ENCODE assay signal across 13 cellular contexts in the genomic region with DNA sequence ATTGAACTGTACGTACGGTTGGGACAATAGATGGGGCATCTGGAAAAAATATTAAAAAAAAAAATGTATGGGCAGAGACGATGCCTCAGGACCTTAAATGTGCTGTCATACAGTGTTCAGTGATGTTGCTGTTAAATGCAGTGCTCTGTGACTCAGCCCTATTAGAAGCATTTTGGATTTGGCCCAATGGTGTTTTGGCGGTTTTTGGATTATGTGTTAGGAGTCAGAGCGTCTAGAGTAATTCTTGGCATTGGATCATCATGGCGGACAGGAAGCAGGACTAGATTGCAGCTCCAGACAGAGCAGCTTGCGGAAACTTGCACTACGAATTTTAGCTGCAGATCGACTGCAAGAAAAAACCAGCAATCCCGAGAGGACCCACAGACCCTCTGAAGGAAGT.
DNase-seq lines count a peak whose midpoint lies in the region; ATAC-seq, FAIRE-seq and TF ChIP-seq lines count a peak whose summit lies in the region.
"Had no signal": no experiment of that assay in that cellular context is flagged by ENCODE, and none has a peak within 500 bp of the region (broad histone marks: within the 10 kb centered on the region; RNA-seq: fewer than 3 reads in every experiment).

No MANE protein-coding gene starts in this region.

- no peak overlapping the region for H3K27ac Mint-ChIP-seq in endothelial cell (ENCODE audit: unreplicated experiment)
- H3K27ac Mint-ChIP-seq: effector memory CD8-positive, alpha-beta T cell had no signal

- peaks cover 8% of the 10 kb centered on the region for H3K4me1 Mint-ChIP-seq in endothelial cell (ENCODE audit: unreplicated experiment)

- H3K27me3 ChIP-seq in MG63 (no peaks in the 10 kb centered on the region), Karpas-422 (ENCODE audit: low read length) (no peaks in the 10 kb centered on the region)
- H3K27me3 ChIP-seq: upper lobe of left lung had no signal

- FAIRE-seq in D721Med (lab: Jason Lieb, UNC): no peak

- DNase-seq in AG09309 (ENCODE audit: low read depth): peak; percentile 88
- DNase-seq in MG63: peak; percentile 75
- no peak for DNase-seq in endothelial cell (ENCODE audit: low spot score)
- DNase-seq in mucosa of gallbladder (ENCODE audit: low spot score): peak; percentile 39
- DNase-seq in Karpas-422: no peak
- DNase-seq in D721Med (ENCODE audit: insufficient read length, low spot score): no peak
- no peak for DNase-seq in SIG-M5 (lab: John Stamatoyannopoulos, UW)
- DNase-seq: activated naive CD4-positive, alpha-beta T cell treated with anti-CD3 and anti-CD28 coated beads, Interleukin-2, amount 50 U/mL, for 16 hours; C1 segment of cervical spinal cord; effector memory CD8-positive, alpha-beta T cell; NCI-H187; upper lobe of left lung had no signal

- no peak overlapping the region for H3K9ac ChIP-seq in Karpas-422 (ENCODE audit: low read length)

- TF ChIP-seq CTCF in AG09309 (IDR thresholded peaks at IDR 0.05; ENCODE audit: control insufficient read depth, insufficient read depth, low read depth, low read length, missing control alignments): no peak
- no peak for TF ChIP-seq CTCF in endothelial cell (IDR thresholded peaks at IDR 0.05; ENCODE audit: unreplicated experiment)
- TF ChIP-seq CTCF in D721Med (IDR thresholded peaks at IDR 0.05; ENCODE audit: insufficient read depth, missing control alignments): no peak

- H3K36me3 ChIP-seq in MG63 (no peaks in the 10 kb centered on the region), Karpas-422 (ENCODE audit: insufficient read depth, low read length) (no peaks in the 10 kb centered on the region)
- H3K36me3 ChIP-seq: upper lobe of left lung had no signal

- H3K9me2 ChIP-seq in Karpas-422 (replicated peaks; ENCODE audit: insufficient read depth, low read length): no peaks in the 10 kb centered on the region

- no peaks in the 10 kb centered on the region for H4K20me1 ChIP-seq in Karpas-422 (ENCODE audit: insufficient read depth, low read depth, low read length)

- H2AFZ ChIP-seq in Karpas-422 (ENCODE audit: low read length): no peak overlapping the region

- peaks cover 25% of the 10 kb centered on the region for H3K36me3 Mint-ChIP-seq in endothelial cell (ENCODE audit: low read depth, unreplicated experiment)

- no peak for ATAC-seq in GM18519 (IDR thresholded peaks at IDR 0.05; ENCODE audit: low FRiP score, unreplicated experiment)
- ATAC-seq: effector memory CD8-positive, alpha-beta T cell had no signal

- H3K4me2 ChIP-seq in Karpas-422 (ENCODE audit: low read depth, low read length, poor library complexity, severe bottlenecking): no peak overlapping the region

- peak overlapping the region; percentile 13 for H3K4me3 Mint-ChIP-seq in endothelial cell (ENCODE audit: unreplicated experiment)
- H3K4me3 Mint-ChIP-seq: effector memory CD8-positive, alpha-beta T cell had no signal

- peaks cover 20% of the 10 kb centered on the region for H3K4me1 ChIP-seq in Karpas-422 (ENCODE audit: low read length)

- H3K4me3 ChIP-seq in AG09309 (ENCODE audit: control insufficient read depth, low read depth, low read length) (no peak overlapping the region), MG63 (no peak overlapping the region), Karpas-422 (ENCODE audit: low read length) (no peak overlapping the region)
- H3K4me3 ChIP-seq: upper lobe of left lung had no signal

- no peak overlapping the region for H3K27ac ChIP-seq in Karpas-422 (ENCODE audit: low read length)
- H3K27ac ChIP-seq: upper lobe of left lung had no signal

- no peaks in the 10 kb centered on the region for H3K9me3 Mint-ChIP-seq in endothelial cell (ENCODE audit: unreplicated experiment)

- H3K27me3 Mint-ChIP-seq in endothelial cell (ENCODE audit: unreplicated experiment): peaks cover 3% of the 10 kb centered on the region

- H3K9me3 ChIP-seq in MG63 (no peaks in the 10 kb centered on the region), Karpas-422 (ENCODE audit: low read length) (no peaks in the 10 kb centered on the region)
- H3K9me3 ChIP-seq: upper lobe of left lung had no signal

- H3K79me2 ChIP-seq in Karpas-422 (ENCODE audit: low read length): no peaks in the 10 kb centered on the region

Comparison
In these comparisons a context has a peak if more than half of its experiments do, and no peak if none do; other contexts are left out.
1. DNase-seq: peak in AG09309 (single experiment), MG63 (single experiment) and mucosa of gallbladder (single experiment); none in endothelial cell (single experiment), Karpas-422 (single experiment), D721Med (single experiment) and SIG-M5 (single experiment).